8 cellular contexts compared by ENCODE assay signal in genomic region chr1:204806943-204807624, GRCh38.
DNase-seq lines count a peak whose midpoint lies in the region; FAIRE-seq and TF ChIP-seq lines count a peak whose summit lies in the region.

No MANE protein-coding gene starts in this region.

- H4K8ac ChIP-seq in neuronal stem cell (ENCODE audit: low read depth, low read length): no peak overlapping the region

- no peaks in the 10 kb centered on the region for H3K27me3 ChIP-seq in MM.1S (replicated peaks; ENCODE audit: insufficient read depth, low read length)
- H3K27me3 ChIP-seq in neuronal stem cell (ENCODE audit: control insufficient read depth in 3 of 3, insufficient read depth in 3 of 3, low read depth in 1 of 3, low read length in 3 of 3): peaks cover 0 to 3% (median 0%) of the 10 kb centered on the region in 3 experiments
- H3K27me3 ChIP-seq in stomach smooth muscle (ENCODE audit: control insufficient read depth in 1 of 2, insufficient read depth in 2 of 2, low read length in 2 of 2): no peaks in the 10 kb centered on the region

- H3K4me2 ChIP-seq in MM.1S (ENCODE audit: low read depth, low read length) (peak overlapping the region; percentile 49), neuronal stem cell (ENCODE audit: insufficient read depth, low read length, poor library complexity, severe bottlenecking) (peak overlapping the region; percentile 69)

- CTCF ChIA-PET in HEK293 (lab: Yijun Ruan, JAX): interaction anchor here (0.6 to 8.7 kb wide), 145 partner anchors 12 to 676 kb away, joined by 3 to 401 read pairs (median 5); partner anchors contain the start of genes LRRN2, MDM4 and NFASC

- no peak overlapping the region for H2BK5ac ChIP-seq in neuronal stem cell (ENCODE audit: low read length)

- H3K9me3 ChIP-seq in HEK293 (ENCODE audit: control insufficient read depth, insufficient read depth, low read depth, low read length) (no peaks in the 10 kb centered on the region), MM.1S (replicated peaks; ENCODE audit: insufficient read depth, low read length) (no peaks in the 10 kb centered on the region), neuronal stem cell (replicated peaks in 1 of 2; ENCODE audit: control insufficient read depth in 2 of 2, insufficient read depth in 1 of 2, low read depth in 1 of 2, low read length in 2 of 2) (no peaks in the 10 kb centered on the region), stomach smooth muscle (ENCODE audit: control insufficient read depth in 2 of 2, low read length in 2 of 2) (no peaks in the 10 kb centered on the region)

- H2AFZ ChIP-seq in MM.1S (ENCODE audit: low read length): peak overlapping the region; percentile 64
- H2AFZ ChIP-seq in neuronal stem cell (ENCODE audit: low read length): peak overlapping the region; percentile 97

- no peak overlapping the region for H2AK5ac ChIP-seq in neuronal stem cell (ENCODE audit: low read depth, low read length)

- H3K18ac ChIP-seq in neuronal stem cell (ENCODE audit: low read length): peak overlapping the region; percentile 85

- H3K4me1 ChIP-seq in HEK293 (ENCODE audit: control insufficient read depth, insufficient read depth, low read length): no peaks in the 10 kb centered on the region
- peaks cover 14% of the 10 kb centered on the region for H3K4me1 ChIP-seq in MM.1S (ENCODE audit: low read length)
- peaks cover 0 to 3% of the 10 kb centered on the region in 2 donors for H3K4me1 ChIP-seq in neuronal stem cell (ENCODE audit: control insufficient read depth in 2 of 2, insufficient read depth in 1 of 2, low read depth in 1 of 2, low read length in 2 of 2)
- H3K4me1 ChIP-seq in stomach smooth muscle (ENCODE audit: control insufficient read depth, insufficient read depth, low read length): peaks cover 10% of the 10 kb centered on the region

- peak; percentile 99 for TF ChIP-seq CTCF in HEK293 (tag by site-specific recombination; IDR thresholded peaks at IDR 0.05)
- TF ChIP-seq CTCF in MM.1S (IDR thresholded peaks at IDR 0.05; ENCODE audit: low read length): peak; percentile 100

- H4K91ac ChIP-seq in neuronal stem cell (ENCODE audit: low read depth, low read length, poor library complexity): no peak overlapping the region

- H2BK120ac ChIP-seq in neuronal stem cell (ENCODE audit: low read depth, low read length): no peak overlapping the region

- H2BK15ac ChIP-seq in neuronal stem cell (ENCODE audit: low read length): no peak overlapping the region

- POLR2A ChIA-PET in HEK293 (lab: Yijun Ruan, JAX): interaction anchor here (1.0 kb wide), 2 partner anchors 291 to 313 kb away, joined by 3 read pairs; partner anchors contain the start of gene MDM4

- no peaks in the 10 kb centered on the region for H3K79me2 ChIP-seq in MM.1S (ENCODE audit: low read length)

- H3K9ac ChIP-seq in MM.1S (ENCODE audit: low read length): peak overlapping the region; percentile 59
- no peak overlapping the region for H3K9ac ChIP-seq in neuronal stem cell (ENCODE audit: low read depth, low read length, poor library complexity)
- H3K9ac ChIP-seq in stomach smooth muscle (ENCODE audit: low read length in 2 of 2): no peak overlapping the region

- H3K23ac ChIP-seq in neuronal stem cell (ENCODE audit: low read depth, low read length, poor library complexity): no peak overlapping the region

- H3K27ac ChIP-seq in HEK293 (ENCODE audit: extremely low read depth, low read depth, low read length): no peak overlapping the region
- peak overlapping the region; percentile 47; the same call in 1 of the 2 replicates for H3K27ac ChIP-seq in MM.1S (ENCODE audit: low read length)
- no peak overlapping the region for H3K27ac ChIP-seq in neuronal stem cell (replicated peaks; ENCODE audit: low read length)
- H3K27ac ChIP-seq in stomach smooth muscle (ENCODE audit: low read length): no peak overlapping the region

- H3K4me3 ChIP-seq in HEK293 (ENCODE audit: low read depth, low read length) (peak overlapping the region; percentile 62), MM.1S (ENCODE audit: low read length) (peak overlapping the region; percentile 64), neuronal stem cell (ENCODE audit: low read length in 2 of 2) (peak overlapping the region; percentile 50 to 78), stomach smooth muscle (ENCODE audit: low read length in 2 of 2) (peak overlapping the region; percentile 76 to 78)

- H3K79me1 ChIP-seq in neuronal stem cell (ENCODE audit: low read depth, low read length): no peaks in the 10 kb centered on the region

- H3F3A ChIP-seq in MM.1S (ENCODE audit: insufficient read depth, low read length): peaks cover 7% of the 10 kb centered on the region; the same call in 1 of the 2 replicates

- H3K36me3 ChIP-seq in HEK293 (ENCODE audit: control insufficient read depth in 2 of 2, insufficient read depth in 1 of 2, low read length in 2 of 2) (no peaks in the 10 kb centered on the region), MM.1S (replicated peaks; ENCODE audit: insufficient read depth, low read length) (no peaks in the 10 kb centered on the region), neuronal stem cell (replicated peaks in 1 of 2; ENCODE audit: control insufficient read depth in 2 of 2, insufficient read depth in 2 of 2, low read length in 2 of 2) (no peaks in the 10 kb centered on the region), stomach smooth muscle (ENCODE audit: control insufficient read depth in 2 of 2, insufficient read depth in 2 of 2, low read length in 2 of 2) (no peaks in the 10 kb centered on the region)

- no CpG with 5 or more reads among the region's 22 CpGs for WGBS in neuronal stem cell (ENCODE audit: extremely low coverage in 2 of 2, insufficient read length in 2 of 2, insufficient replicate concordance in 1 of 2), 2 donors

- H3K9me2 ChIP-seq in MM.1S (replicated peaks; ENCODE audit: insufficient read depth, low read length): no peaks in the 10 kb centered on the region

- peak; percentile 78 for DNase-seq in EL
- peak; percentile 95 for DNase-seq in MM.1S
- DNase-seq in SHP77 treated with DMSO at 0.1 percent for 48 hours (lab: John Stamatoyannopoulos, UW): peak; percentile 52
- DNase-seq in activated gamma-delta T cell treated with Interleukin-2 at 50 U/mL for 16 hours: peak; percentile 80
- DNase-seq in frontal cortex (ENCODE audit: low spot score in 2 of 2): peak; percentile 48 to 80
- DNase-seq in neuronal stem cell (ENCODE audit: low spot score): peak; percentile 92

- no peak overlapping the region for H2BK12ac ChIP-seq in neuronal stem cell (ENCODE audit: low read length)

- H4K20me1 ChIP-seq in MM.1S (ENCODE audit: insufficient read depth, low read length): no peaks in the 10 kb centered on the region

- no peak overlapping the region for H3K4ac ChIP-seq in neuronal stem cell (ENCODE audit: low read length)

- no peak for FAIRE-seq in frontal cortex (lab: Jason Lieb, UNC)

- H3K14ac ChIP-seq in neuronal stem cell (ENCODE audit: low read length): no peak overlapping the region

TF ChIP-seq in HEK293, 187 proteins besides CTCF, POLR2A, EP300 and RAD21 (continues in another document):
- no peak for TF ChIP-seq ZNF571 (tag by site-specific recombination; IDR thresholded peaks at IDR 0.05)
- TF ChIP-seq IKZF3 (tag by site-specific recombination; IDR thresholded peaks at IDR 0.05): no peak
- no peak for TF ChIP-seq ZNF23 (tag by site-specific recombination; IDR thresholded peaks at IDR 0.05; ENCODE audit: borderline replicate concordance)
- no peak for TF ChIP-seq ZNF423 (tag by site-specific recombination; IDR thresholded peaks at IDR 0.05)
- TF ChIP-seq ZNF426 (tag by site-specific recombination; IDR thresholded peaks at IDR 0.05): no peak
- peak; percentile 84 for TF ChIP-seq ZFP37 (tag by site-specific recombination; IDR thresholded peaks at IDR 0.05)
- TF ChIP-seq ZNF585B (tag by site-specific recombination; IDR thresholded peaks at IDR 0.05): no peak
- peak; percentile 95 for TF ChIP-seq ZNF2 (tag by site-specific recombination; IDR thresholded peaks at IDR 0.05)
- no peak for TF ChIP-seq MEIS1 (CRISPR knock-in tag; IDR thresholded peaks at IDR 0.05; ENCODE audit: borderline replicate concordance)
- no peak for TF ChIP-seq ZNF354C (tag by site-specific recombination; IDR thresholded peaks at IDR 0.05; ENCODE audit: borderline replicate concordance, low read depth)
- TF ChIP-seq SP2 (tag by site-specific recombination; IDR thresholded peaks at IDR 0.05): no peak
- TF ChIP-seq ZNF776 (tag by site-specific recombination; IDR thresholded peaks at IDR 0.05; ENCODE audit: borderline replicate concordance): no peak
- TF ChIP-seq ZSCAN5A (tag by site-specific recombination; IDR thresholded peaks at IDR 0.05): no peak
- no peak for TF ChIP-seq ZNF26 (tag by site-specific recombination; IDR thresholded peaks at IDR 0.05)
